11 cellular contexts compared by ENCODE assay signal in genomic region chr1:3890389-3891328, GRCh38. TPM values are rescaled to one million over a fixed set of nuclear protein-coding genes. Genes with fewer than 3 reads are reported as not detected.
DNase-seq lines count a peak whose midpoint lies in the region; ATAC-seq and FAIRE-seq lines count a peak whose summit lies in the region.
"Had no signal": no experiment of that assay in that cellular context is flagged by ENCODE, and none has a peak within 500 bp of the region (broad histone marks: within the 10 kb centered on the region; RNA-seq: fewer than 3 reads in every experiment).

No MANE protein-coding gene starts in this region.

- H3K4me3 Mint-ChIP-seq in activated CD4-positive, alpha-beta T cell treated with anti-CD3 and anti-CD28 coated beads, Interleukin-2, amount 10 ng/mL, durations not matched to agents 7 days and 5 days = peak overlapping the region; percentile 38
- peak overlapping the region; percentile 40 for H3K4me3 Mint-ChIP-seq in activated naive CD8-positive, alpha-beta T cell treated with anti-CD3 and anti-CD28 coated beads, Interleukin-2, amount 50 U/mL, for 24 hours
- H3K4me3 Mint-ChIP-seq: nephron had no signal

- peak; percentile 76 for ATAC-seq in activated naive CD8-positive, alpha-beta T cell treated with anti-CD3 and anti-CD28 coated beads, Interleukin-2, amount 50 U/mL, for 24 hours
- ATAC-seq in HG03439 (IDR thresholded peaks at IDR 0.05; ENCODE audit: unreplicated experiment) = no peak
- ATAC-seq in sciatic nerve = no peak

- H3K36me3 Mint-ChIP-seq in activated CD4-positive, alpha-beta T cell treated with anti-CD3 and anti-CD28 coated beads, Interleukin-2, amount 10 ng/mL, durations not matched to agents 7 days and 5 days (ENCODE audit: low read depth) = peaks cover 29% of the 10 kb centered on the region
- H3K36me3 Mint-ChIP-seq in activated naive CD8-positive, alpha-beta T cell treated with anti-CD3 and anti-CD28 coated beads, Interleukin-2, amount 50 U/mL, for 24 hours (ENCODE audit: low read depth) = peaks cover 43% of the 10 kb centered on the region

- CTCF ChIA-PET in activated CD4-positive, alpha-beta T cell treated with anti-CD3 and anti-CD28 coated beads, Interleukin-2, amount 10 ng/mL, durations not matched to agents 7 days and 5 days (lab: Charles Lee) = interaction anchor here (1.3 kb wide), 1 partner anchor 9 kb away, joined by 3 read pairs; no protein-coding TSS in a partner anchor

- peak overlapping the region; percentile 47 to 67 for H3K27ac ChIP-seq in small intestine (ENCODE audit: low read depth in 1 of 2, low read length in 1 of 2)
- H3K27ac ChIP-seq: suprapubic skin had no signal

- peak overlapping the region; percentile 73 for H3K27ac Mint-ChIP-seq in activated CD4-positive, alpha-beta T cell treated with anti-CD3 and anti-CD28 coated beads, Interleukin-2, amount 10 ng/mL, durations not matched to agents 7 days and 5 days
- H3K27ac Mint-ChIP-seq in activated naive CD8-positive, alpha-beta T cell treated with anti-CD3 and anti-CD28 coated beads, Interleukin-2, amount 50 U/mL, for 24 hours = peak overlapping the region; percentile 82
- H3K27ac Mint-ChIP-seq: nephron had no signal

- intact Hi-C loops in sciatic nerve (cut with DNase I) = no loop called here

- peaks cover 24% of the 10 kb centered on the region for H3K4me1 Mint-ChIP-seq in activated CD4-positive, alpha-beta T cell treated with anti-CD3 and anti-CD28 coated beads, Interleukin-2, amount 10 ng/mL, durations not matched to agents 7 days and 5 days
- H3K4me1 Mint-ChIP-seq in activated naive CD8-positive, alpha-beta T cell treated with anti-CD3 and anti-CD28 coated beads, Interleukin-2, amount 50 U/mL, for 24 hours = peaks cover 30% of the 10 kb centered on the region
- H3K4me1 Mint-ChIP-seq: nephron had no signal

- no peaks in the 10 kb centered on the region for H3K9me3 ChIP-seq in small intestine (ENCODE audit: control insufficient read depth, low read depth)
- H3K9me3 ChIP-seq: suprapubic skin had no signal

- H3K27me3 ChIP-seq in small intestine (ENCODE audit: control insufficient read depth in 2 of 2, insufficient read depth in 2 of 2, low read length in 2 of 2) = no peaks in the 10 kb centered on the region
- H3K27me3 ChIP-seq: suprapubic skin had no signal

- no peaks in the 10 kb centered on the region for H3K9me3 Mint-ChIP-seq in activated CD4-positive, alpha-beta T cell treated with anti-CD3 and anti-CD28 coated beads, Interleukin-2, amount 10 ng/mL, durations not matched to agents 7 days and 5 days
- H3K9me3 Mint-ChIP-seq in activated naive CD8-positive, alpha-beta T cell treated with anti-CD3 and anti-CD28 coated beads, Interleukin-2, amount 50 U/mL, for 24 hours = no peaks in the 10 kb centered on the region
- H3K9me3 Mint-ChIP-seq: nephron had no signal

- no peaks in the 10 kb centered on the region for H3K27me3 Mint-ChIP-seq in activated CD4-positive, alpha-beta T cell treated with anti-CD3 and anti-CD28 coated beads, Interleukin-2, amount 10 ng/mL, durations not matched to agents 7 days and 5 days
- no peaks in the 10 kb centered on the region for H3K27me3 Mint-ChIP-seq in activated naive CD8-positive, alpha-beta T cell treated with anti-CD3 and anti-CD28 coated beads, Interleukin-2, amount 50 U/mL, for 24 hours

- no peak for FAIRE-seq in small intestine (lab: Jason Lieb, UNC)

- POLR2A ChIA-PET in activated CD4-positive, alpha-beta T cell treated with anti-CD3 and anti-CD28 coated beads, Interleukin-2, amount 10 ng/mL, durations not matched to agents 7 days and 5 days (lab: Charles Lee) = no interaction called here

- H3K4me3 ChIP-seq in small intestine (ENCODE audit: low read depth in 1 of 2, low read length in 2 of 2) = no peak overlapping the region
- H3K4me3 ChIP-seq: suprapubic skin had no signal

- DNase-seq in activated CD4-positive, alpha-beta T cell treated with anti-CD3 and anti-CD28 coated beads, Interleukin-2, amount 10 ng/mL, durations not matched to agents 7 days and 5 days = peak; percentile 31
- DNase-seq in activated CD4-positive, alpha-beta T cell treated with anti-CD3 and anti-CD28 coated beads, Interleukin-2, amount 50 U/mL, for 1 hour = no peak
- DNase-seq in Kasumi-1 (lab: John Stamatoyannopoulos, UW) = peak; percentile 91 to 93
- DNase-seq in activated naive CD8-positive, alpha-beta T cell treated with anti-CD3 and anti-CD28 coated beads, Interleukin-2, amount 50 U/mL, for 24 hours = no peak
- DNase-seq in small intestine = peak; percentile 74
- no peak for DNase-seq in midbrain (lab: John Stamatoyannopoulos, UW)
- no peak for DNase-seq in sciatic nerve (ENCODE audit: low spot score)
- DNase-seq: NCI-H1436 treated with DMSO at 0.1 percent for 48 hours had no signal

- WGBS in small intestine, 3 donors = 63 to 67% (median 66%) methylated on average over 26 of the region's 26 CpGs

- H3K36me3 ChIP-seq in small intestine (ENCODE audit: control insufficient read depth in 2 of 2, insufficient read depth in 2 of 2, low read length in 2 of 2) = peaks cover 4 to 10% of the 10 kb centered on the region in 2 donors

- H3K4me1 ChIP-seq in small intestine (ENCODE audit: control insufficient read depth in 2 of 2, insufficient read depth in 1 of 2, low read depth in 1 of 2, low read length in 1 of 2) = no peaks in the 10 kb centered on the region

RNA-seq across cellular contexts. Expression of gene C1orf174, which starts 9.4 kb away (rescaled TPM):
- 10 to 100 TPM; 29.4 to 31.1 TPM for total RNA-seq in activated CD4-positive, alpha-beta T cell treated with anti-CD3 and anti-CD28 coated beads, Interleukin-2, amount 10 ng/mL, durations not matched to agents 7 days and 5 days
- polyA plus RNA-seq in small intestine = 10 to 100 TPM; 10.8 to 20.1 (median 19.2) TPM
- total RNA-seq in sciatic nerve = 18.6 TPM

RNA-seq across cellular contexts. Expression of gene DFFB, which starts 33.4 kb away (rescaled TPM):
- total RNA-seq in activated CD4-positive, alpha-beta T cell treated with anti-CD3 and anti-CD28 coated beads, Interleukin-2, amount 10 ng/mL, durations not matched to agents 7 days and 5 days = 10 to 100 TPM; 10.6 to 12.5 TPM
- polyA plus RNA-seq in small intestine = 10 to 100 TPM in 2 of 3 donors, 1 to 10 TPM in 1; 8.7 to 22.6 (median 14.6) TPM
- total RNA-seq in sciatic nerve = 9.3 TPM

RNA-seq across cellular contexts. Expression of gene CEP104, which starts 33.6 kb away (rescaled TPM):
- total RNA-seq in activated CD4-positive, alpha-beta T cell treated with anti-CD3 and anti-CD28 coated beads, Interleukin-2, amount 10 ng/mL, durations not matched to agents 7 days and 5 days = 10 to 100 TPM; 43.8 to 50.1 TPM
- 10 to 100 TPM in 1 of 3 donors, 1 to 10 TPM in 2; 8.7 to 12.7 (median 8.9) TPM for polyA plus RNA-seq in small intestine
- total RNA-seq in sciatic nerve = 53.9 TPM

Comparison
In these comparisons a context has a peak if more than half of its experiments do, and no peak if none do; other contexts are left out.
1. DNase-seq: peak in activated CD4-positive, alpha-beta T cell treated with anti-CD3 and anti-CD28 coated beads, Interleukin-2, amount 10 ng/mL, durations not matched to agents 7 days and 5 days (single experiment), Kasumi-1 (2 of 2) and small intestine (single experiment); none in activated CD4-positive, alpha-beta T cell treated with anti-CD3 and anti-CD28 coated beads, Interleukin-2, amount 50 U/mL, for 1 hour (single experiment), activated naive CD8-positive, alpha-beta T cell treated with anti-CD3 and anti-CD28 coated beads, Interleukin-2, amount 50 U/mL, for 24 hours (single experiment), midbrain (single experiment) and sciatic nerve (single experiment).